ENCODE assay signal across 8 cellular contexts in the genomic region with DNA sequence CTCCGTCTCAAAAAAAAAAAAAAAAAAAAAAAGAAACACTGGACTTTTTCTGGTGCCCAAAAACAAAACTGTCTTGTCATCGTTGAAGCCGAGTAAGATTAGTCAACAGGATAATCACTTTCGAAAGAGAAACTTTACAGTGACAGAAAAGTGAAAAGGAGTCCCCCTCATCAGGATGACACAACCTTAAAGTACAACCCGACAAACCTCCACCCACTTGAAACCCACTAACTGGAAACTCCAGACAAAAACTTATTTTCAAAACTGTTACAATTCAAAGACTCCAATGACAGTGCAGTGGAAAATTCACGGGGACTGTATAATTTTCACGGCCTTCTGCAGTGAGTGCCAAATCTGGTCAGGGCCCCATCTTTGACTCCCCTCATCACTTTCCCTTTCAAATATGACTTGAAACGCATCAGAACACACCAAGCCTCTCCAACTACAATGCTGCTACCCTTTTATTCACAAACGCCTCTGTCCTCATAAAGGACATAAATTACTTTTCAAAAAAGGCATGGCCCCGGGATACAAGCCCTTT. TPM values are rescaled to one million over a fixed set of nuclear protein-coding genes. Genes with fewer than 3 reads are reported as not detected.
DNase-seq lines count a peak whose midpoint lies in the region; ATAC-seq and TF ChIP-seq lines count a peak whose summit lies in the region.

No MANE protein-coding gene starts in this region.

- in situ Hi-C loops in GM13977 (cut with MboI; ENCODE audit: low pct_unique_long_range_greater_than_20kb, low sequenced_read_pairs, unreplicated experiment): no loop called here

- 3 to 16% (median 3%) methylated on average over 9 of the region's 10 CpGs for WGBS in adipose tissue, 3 donors

- TF ChIP-seq CTCF in GM13977 (IDR thresholded peaks at IDR 0.05; ENCODE audit: extremely low read depth, insufficient read depth, missing control alignments): no peak
- TF ChIP-seq CTCF in OCI-LY3 (IDR thresholded peaks at IDR 0.05; ENCODE audit: low read depth, low read length): no peak

- H3K9ac ChIP-seq in OCI-LY3 (ENCODE audit: low read length): peak overlapping the region; percentile 91

- H3K36me3 ChIP-seq in OCI-LY3 (replicated peaks; ENCODE audit: low read depth, low read length): no peaks in the 10 kb centered on the region

- H4K20me1 ChIP-seq in OCI-LY3 (ENCODE audit: insufficient read depth, low read length): peaks cover 38% of the 10 kb centered on the region

- H3K9me3 ChIP-seq in OCI-LY3 (ENCODE audit: insufficient read depth, low read length): no peaks in the 10 kb centered on the region

- H3K27me3 ChIP-seq in OCI-LY3 (ENCODE audit: low read depth, low read length): peaks cover 18% of the 10 kb centered on the region

- ATAC-seq in HG02642 (IDR thresholded peaks at IDR 0.05; ENCODE audit: poor library complexity, unreplicated experiment): peak; percentile 67

- peak overlapping the region; percentile 88 for H3K4me3 ChIP-seq in OCI-LY3 (ENCODE audit: low read length)

- H2AFZ ChIP-seq in OCI-LY3 (ENCODE audit: low read depth, low read length): peak overlapping the region; percentile 36; the same call in 1 of the 2 replicates

- H3K4me2 ChIP-seq in OCI-LY3 (ENCODE audit: low read length): peak overlapping the region; percentile 73

- H3K79me2 ChIP-seq in OCI-LY3 (ENCODE audit: low read length): peaks cover 60% of the 10 kb centered on the region

- peak; percentile 92 for DNase-seq in GM13977 (ENCODE audit: low spot score)
- peak; percentile 82 for DNase-seq in kidney glomerular epithelial cell (lab: John Stamatoyannopoulos, UW)
- DNase-seq in stimulated activated CD4-positive, alpha-beta T cell treated with anti-CD3 and anti-CD28 coated beads, Interleukin-4, amount 100 ng/mL, for 4 hours: peak; percentile 28 to 68
- no peak for DNase-seq in NCI-H2171 treated with DMSO at 0.1 percent for 48 hours (lab: John Stamatoyannopoulos, UW)
- DNase-seq in NCI-H510A treated with DMSO at 0.1 percent for 48 hours (lab: John Stamatoyannopoulos, UW): no peak

- H3K27ac ChIP-seq in OCI-LY3 (ENCODE audit: low read length) (peak overlapping the region; percentile 70), adipose tissue (ENCODE audit: low read depth, low read length) (peak overlapping the region; percentile 94)

- H3K4me1 ChIP-seq in OCI-LY3 (ENCODE audit: low read length): peaks cover 13% of the 10 kb centered on the region

RNA-seq across cellular contexts. Expression of a gene that starts 1.2 kb away (rescaled TPM):
- 10 to 100 TPM; 39.3 to 79.4 (median 70.3) TPM for polyA plus RNA-seq in adipose tissue

RNA-seq across cellular contexts. Expression of a gene that starts 50.5 kb away (rescaled TPM):
- polyA plus RNA-seq in adipose tissue: 1 to 10 TPM; 7.3 to 8.8 (median 8.8) TPM

Comparison
In these comparisons a context has a peak if more than half of its experiments do, and no peak if none do; other contexts are left out.
1. DNase-seq: peak in GM13977 (single experiment), kidney glomerular epithelial cell (single experiment) and stimulated activated CD4-positive, alpha-beta T cell treated with anti-CD3 and anti-CD28 coated beads, Interleukin-4, amount 100 ng/mL, for 4 hours (2 of 2); none in NCI-H2171 treated with DMSO at 0.1 percent for 48 hours (single experiment) and NCI-H510A treated with DMSO at 0.1 percent for 48 hours (single experiment).